23 cellular contexts compared by ENCODE assay signal in the genomic region with DNA sequence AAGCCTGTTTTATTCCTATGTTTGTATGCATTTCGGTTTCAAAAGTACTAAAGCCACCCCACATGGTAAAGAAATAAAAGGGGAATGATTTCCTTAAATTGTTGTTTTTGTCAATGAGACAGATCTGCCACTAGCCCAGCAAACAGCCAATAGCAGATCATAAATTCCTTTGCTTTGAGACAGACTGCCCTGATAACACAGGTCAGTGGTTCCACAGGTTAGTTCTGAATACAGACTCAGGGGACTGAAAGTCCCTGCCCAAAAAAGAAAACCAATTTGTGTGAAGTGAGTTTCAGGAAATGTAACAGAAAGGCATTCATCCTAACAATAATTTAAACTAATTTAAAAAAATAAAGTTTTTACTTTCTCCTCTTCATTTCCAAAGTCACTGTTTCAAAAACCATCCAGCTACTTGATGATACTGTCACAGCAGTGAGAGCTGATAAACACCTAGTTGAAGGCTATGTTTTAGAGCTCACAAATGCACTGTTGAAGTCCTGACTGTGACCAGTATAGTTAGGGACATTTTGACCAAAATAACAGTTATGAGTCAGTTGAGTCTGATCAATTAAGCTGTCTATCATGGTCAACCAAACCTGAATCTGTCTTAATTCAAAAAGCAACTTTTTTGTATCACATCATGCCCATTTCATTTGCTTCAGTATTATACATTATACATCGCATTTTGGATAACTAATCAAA.
"Had no signal": no experiment of that assay in that cellular context is flagged by ENCODE, and none has a peak within 500 bp of the region (broad histone marks: within the 10 kb centered on the region; RNA-seq: fewer than 3 reads in every experiment).

No MANE protein-coding gene starts in this region.

- H3K4me3 ChIP-seq: coronary artery, esophagus squamous epithelium, heart left ventricle, lower lobe of right lung, sigmoid colon, transverse colon had no signal

- H3K36me3 Mint-ChIP-seq: activated CD4-positive, alpha-beta memory T cell treated with anti-CD3 and anti-CD28 coated beads for 36 hours; activated naive CD8-positive, alpha-beta T cell treated with anti-CD3 and anti-CD28 coated beads, Interleukin-2, amount 10 ng/mL, durations not matched to agents 7 days and 5 days; naive B cell; stimulated activated naive B cell treated with anti-CD40 and anti-IgM and Interleukin-4, amounts not matched to agents 10 μg/mL and 1 μg/mL and 100 μg/mL, for 72 hours had no signal

- H3K4me3 Mint-ChIP-seq: activated CD4-positive, alpha-beta memory T cell treated with anti-CD3 and anti-CD28 coated beads for 36 hours; activated naive CD4-positive, alpha-beta T cell treated with anti-CD3 and anti-CD28 coated beads for 36 hours; activated naive CD8-positive, alpha-beta T cell treated with anti-CD3 and anti-CD28 coated beads, Interleukin-2, amount 10 ng/mL, durations not matched to agents 7 days and 5 days; activated T-cell treated with anti-CD3 and anti-CD28 coated beads, Interleukin-2, amount 50 U/mL, for 72 hours; naive B cell; neural crest cell; stimulated activated naive B cell treated with anti-CD40 and anti-IgM and Interleukin-4, amounts not matched to agents 10 μg/mL and 1 μg/mL and 100 μg/mL, for 72 hours had no signal

- H3K36me3 ChIP-seq: esophagus squamous epithelium, heart left ventricle, lower lobe of right lung, sigmoid colon, transverse colon had no signal

- H3K27ac ChIP-seq: coronary artery, esophagus squamous epithelium, heart left ventricle, lower lobe of right lung, sigmoid colon, transverse colon had no signal

- H3K9me3 Mint-ChIP-seq: activated CD4-positive, alpha-beta memory T cell treated with anti-CD3 and anti-CD28 coated beads for 36 hours; activated naive CD4-positive, alpha-beta T cell treated with anti-CD3 and anti-CD28 coated beads for 36 hours; neural crest cell had no signal

- ATAC-seq: activated T-cell treated with anti-CD3 and anti-CD28 coated beads, Interleukin-2, amount 50 U/mL, for 72 hours; heart left ventricle; left lobe of liver; lower lobe of right lung had no signal

- H3K4me1 Mint-ChIP-seq: activated naive CD8-positive, alpha-beta T cell treated with anti-CD3 and anti-CD28 coated beads, Interleukin-2, amount 10 ng/mL, durations not matched to agents 7 days and 5 days had no signal

- H3K27me3 Mint-ChIP-seq: naive B cell had no signal

- DNase-seq: activated CD4-positive, alpha-beta memory T cell treated with anti-CD3 and anti-CD28 coated beads for 36 hours; activated CD4-positive, alpha-beta T cell treated with anti-CD3 and anti-CD28 coated beads for 48 hours; activated effector memory CD4-positive, alpha-beta T cell treated with Interleukin-2 at 50 U/mL for 16 hours; activated naive CD4-positive, alpha-beta T cell treated with anti-CD3 and anti-CD28 coated beads for 36 hours; activated naive CD8-positive, alpha-beta T cell treated with anti-CD3 and anti-CD28 coated beads, Interleukin-2, amount 10 ng/mL, durations not matched to agents 7 days and 5 days; activated T-cell treated with anti-CD3 and anti-CD28 coated beads, Interleukin-2, amount 50 U/mL, for 72 hours; amniotic stem cell; esophagus squamous epithelium; heart left ventricle; kidney; lower lobe of right lung; naive B cell; posterior cingulate gyrus; sigmoid colon; stimulated activated CD4-positive, alpha-beta T cell treated with anti-CD3 and anti-CD28 coated beads, Interleukin-2, amount 100 ng/mL, for 48 hours; stimulated activated CD8-positive, alpha-beta memory T cell treated with anti-CD3 and anti-CD28 coated beads, Interleukin-4, amount 100 ng/mL, for 48 hours; stimulated activated naive B cell treated with anti-CD40 and anti-IgM and Interleukin-4, amounts not matched to agents 10 μg/mL and 1 μg/mL and 100 μg/mL, for 72 hours; transverse colon had no signal

- H3K27me3 ChIP-seq: esophagus squamous epithelium, sigmoid colon, transverse colon had no signal

- H3K9me3 ChIP-seq: esophagus squamous epithelium, heart left ventricle, lower lobe of right lung, sigmoid colon, transverse colon had no signal

- H3K4me1 ChIP-seq: esophagus squamous epithelium, heart left ventricle, lower lobe of right lung, sigmoid colon, transverse colon had no signal

- H3K27ac Mint-ChIP-seq: activated CD4-positive, alpha-beta memory T cell treated with anti-CD3 and anti-CD28 coated beads for 36 hours; activated naive CD4-positive, alpha-beta T cell treated with anti-CD3 and anti-CD28 coated beads for 36 hours; activated naive CD8-positive, alpha-beta T cell treated with anti-CD3 and anti-CD28 coated beads, Interleukin-2, amount 10 ng/mL, durations not matched to agents 7 days and 5 days; activated T-cell treated with anti-CD3 and anti-CD28 coated beads, Interleukin-2, amount 50 U/mL, for 72 hours; stimulated activated naive B cell treated with anti-CD40 and anti-IgM and Interleukin-4, amounts not matched to agents 10 μg/mL and 1 μg/mL and 100 μg/mL, for 72 hours had no signal

- FAIRE-seq: bronchial epithelial cell, urothelium cell line had no signal
